8 cellular contexts compared by ENCODE assay signal in the genomic region with DNA sequence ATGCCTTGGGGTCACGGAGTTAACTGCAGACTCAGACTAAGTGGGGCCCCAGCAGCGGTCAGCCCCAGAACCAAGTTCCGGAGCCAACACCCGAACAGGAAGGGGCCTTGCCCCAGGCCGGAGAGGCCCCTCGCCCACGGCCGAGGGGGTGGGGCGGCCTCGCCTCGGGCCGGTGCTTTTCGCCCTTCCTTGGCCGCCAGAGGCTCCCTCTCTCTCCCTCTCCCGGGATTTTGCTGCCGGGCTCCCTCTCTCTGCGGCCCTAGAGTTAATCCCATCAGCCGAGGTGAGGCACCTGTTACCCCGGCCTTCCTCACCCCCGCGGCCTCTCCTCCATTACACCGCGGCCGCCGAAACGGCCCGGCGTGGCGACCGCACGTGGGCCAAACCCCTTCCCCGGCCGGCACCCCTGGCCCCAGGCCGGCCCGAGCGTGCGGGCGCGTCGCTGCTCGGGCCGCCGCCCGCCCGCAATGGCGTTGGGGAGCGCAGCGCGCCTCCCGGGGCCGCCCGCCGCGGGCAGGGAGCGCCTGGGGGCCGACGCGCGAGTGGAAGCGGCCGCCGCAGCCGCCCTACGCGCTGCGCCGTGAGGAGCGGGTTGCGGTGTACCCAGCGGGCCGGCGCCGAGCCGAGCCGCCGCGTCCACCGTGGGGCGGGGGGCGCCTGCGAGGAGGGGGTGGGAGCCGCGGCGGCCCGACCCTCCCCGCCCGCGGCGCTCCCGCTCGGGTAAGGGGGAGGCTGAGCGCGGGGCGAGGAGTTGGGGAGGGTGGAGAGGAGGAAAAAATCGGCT. TPM values are rescaled to one million over a fixed set of nuclear protein-coding genes. Genes with fewer than 3 reads are reported as not detected.
A peak's percentile ranks its signal among the peaks of the same experiment; 100 is the strongest.
DNase-seq lines count a peak whose midpoint lies in the region; ATAC-seq and TF ChIP-seq lines count a peak whose summit lies in the region.

A gene (plus strand): TSS at position 175 of the 784 bp plus-strand sequence. CDS start 2,520 bp downstream, outside the sequence.

- ATAC-seq in T-helper 17 cell (no peak), natural killer cell (peak; percentile 46 to 80 (median 74)), HG03469 (IDR thresholded peaks at IDR 0.05; ENCODE audit: unreplicated experiment) (no peak)

- in situ Hi-C loops in KBM-7 (cut with MboI; ENCODE audit: low pct_unique_long_range_greater_than_20kb, low sequenced_read_pairs) = no loop called here

- no peaks in the 10 kb centered on the region for H3K9me3 ChIP-seq in T-helper 17 cell (ENCODE audit: control insufficient read depth, low read length, poor library complexity, severe bottlenecking)

- H3K27ac Mint-ChIP-seq in T-helper 17 cell (no peak within 1 kb of the TSS), natural killer cell (peak within 1 kb of the TSS in 1 of 2 donors; percentile 4)

- no peak for TF ChIP-seq CTCF in natural killer cell (IDR thresholded peaks at IDR 0.05)

- peaks cover 5% of the 10 kb centered on the region for H3K4me1 Mint-ChIP-seq in T-helper 17 cell
- H3K4me1 Mint-ChIP-seq in natural killer cell = peaks cover 10 to 15% of the 10 kb centered on the region in 2 donors

- DNase-seq in ELR (ENCODE audit: low read depth) = peak; percentile 45
- DNase-seq in KBM-7 = peak; percentile 3
- DNase-seq in T-helper 17 cell = no peak
- peak; percentile 16 for DNase-seq in germinal center (ENCODE audit: low spot score)
- peak; percentile 17 for DNase-seq in natural killer cell
- no peak for DNase-seq in T-helper 9 cell
- DNase-seq in activated naive CD4-positive, alpha-beta T cell (lab: John Stamatoyannopoulos, UW) = no peak

- no peaks in the 10 kb centered on the region for H3K36me3 Mint-ChIP-seq in T-helper 17 cell (ENCODE audit: low read depth)
- no peaks in the 10 kb centered on the region for H3K36me3 Mint-ChIP-seq in natural killer cell

- H3K9me3 Mint-ChIP-seq in natural killer cell = no peaks in the 10 kb centered on the region

- H3K4me3 Mint-ChIP-seq in T-helper 17 cell (peak within 1 kb of the TSS; percentile 68), natural killer cell (peak within 1 kb of the TSS; percentile 85)

- intact Hi-C loops in natural killer cell (cut with micrococcal nuclease) = no loop called here

- H3K27me3 Mint-ChIP-seq in T-helper 17 cell (peaks cover 47% of the 10 kb centered on the region), natural killer cell (ENCODE audit: low read depth in 2 of 2) (peaks cover 15 to 33% of the 10 kb centered on the region in 2 donors)

RNA-seq across cellular contexts. Expression of the gene that starts here (rescaled TPM):
- under 1 TPM; 0.02 to 0.08 TPM for total RNA-seq in T-helper 17 cell
- 1 to 10 TPM; 1.6 to 6.0 (median 2.0) TPM for total RNA-seq in natural killer cell

Comparison
In these comparisons a context has a peak if more than half of its experiments do, and no peak if none do; other contexts are left out.
1. DNase-seq: peak in ELR (single experiment), KBM-7 (single experiment), germinal center (single experiment) and natural killer cell (single experiment); none in T-helper 17 cell (0 of 3), T-helper 9 cell (single experiment) and activated naive CD4-positive, alpha-beta T cell (0 of 4).
2. ATAC-seq: peak in natural killer cell (3 of 3); none in T-helper 17 cell (single experiment) and HG03469 (single experiment).